20 cellular contexts compared by ENCODE assay signal in the genomic region with DNA sequence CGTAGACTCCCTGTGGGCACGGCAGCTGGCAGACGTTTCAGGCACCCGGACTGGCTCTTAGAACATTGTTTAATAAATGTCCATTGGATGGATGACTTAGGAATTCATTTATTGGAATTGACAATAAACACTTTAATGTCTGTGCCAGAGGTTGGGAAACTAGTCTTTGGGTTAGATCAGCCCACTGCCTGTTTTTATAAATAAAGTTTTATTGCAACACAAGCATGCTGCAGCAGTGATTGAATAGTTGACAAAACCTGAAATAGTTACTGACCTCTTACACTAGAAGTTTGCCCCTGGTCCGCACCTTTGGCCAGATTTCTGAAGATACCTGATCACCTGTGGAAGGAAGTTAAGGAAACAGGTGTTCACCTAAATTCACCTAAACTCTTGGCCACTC. TPM values are rescaled to one million over a fixed set of nuclear protein-coding genes. Genes with fewer than 3 reads are reported as not detected.
"Had no signal": no experiment of that assay in that cellular context is flagged by ENCODE, and none has a peak within 500 bp of the region (broad histone marks: within the 10 kb centered on the region; RNA-seq: fewer than 3 reads in every experiment).

No MANE protein-coding gene starts in this region.

- H3K27me3 ChIP-seq: ascending aorta, cardiac muscle cell, MG63 had no signal

- H3K36me3 ChIP-seq: ascending aorta, cardiac muscle cell, MG63 had no signal

- H3K4me3 Mint-ChIP-seq: activated CD4-positive, alpha-beta memory T cell treated with anti-CD3 and anti-CD28 coated beads, Interleukin-2, amount 10 ng/mL, durations not matched to agents 7 days and 5 days; activated CD4-positive, alpha-beta T cell treated with anti-CD3 and anti-CD28 coated beads for 36 hours had no signal

- H3K9me3 ChIP-seq: ascending aorta, MG63 had no signal

- FAIRE-seq: RCC 7860 had no signal

- H3K4me1 ChIP-seq: ascending aorta had no signal

- H3K27ac Mint-ChIP-seq: activated CD4-positive, alpha-beta memory T cell treated with anti-CD3 and anti-CD28 coated beads, Interleukin-2, amount 10 ng/mL, durations not matched to agents 7 days and 5 days; activated CD4-positive, alpha-beta T cell treated with anti-CD3 and anti-CD28 coated beads for 36 hours; activated CD8-positive, alpha-beta memory T cell treated with anti-CD3 and anti-CD28 coated beads, Interleukin-2, amount 10 ng/mL, durations not matched to agents 7 days and 5 days; activated naive CD4-positive, alpha-beta T cell treated with anti-CD3 and anti-CD28 coated beads, Interleukin-2, amount 50 U/mL, for 24 hours; activated naive CD8-positive, alpha-beta T cell treated with anti-CD3 and anti-CD28 coated beads, Interleukin-2, amount 10 ng/mL, durations not matched to agents 7 days and 5 days; activated T-cell treated with anti-CD3 and anti-CD28 coated beads, Interleukin-2, amount 50 U/mL, for 72 hours had no signal

- H3K9me3 Mint-ChIP-seq: activated CD4-positive, alpha-beta memory T cell treated with anti-CD3 and anti-CD28 coated beads, Interleukin-2, amount 10 ng/mL, durations not matched to agents 7 days and 5 days; activated naive CD4-positive, alpha-beta T cell treated with anti-CD3 and anti-CD28 coated beads, Interleukin-2, amount 50 U/mL, for 24 hours; activated naive CD8-positive, alpha-beta T cell treated with anti-CD3 and anti-CD28 coated beads, Interleukin-2, amount 10 ng/mL, durations not matched to agents 7 days and 5 days; activated T-cell treated with anti-CD3 and anti-CD28 coated beads, Interleukin-2, amount 50 U/mL, for 72 hours; activated T-helper 17 cell treated with anti-CD3 and anti-CD28 coated beads, Interleukin-2, amount 50 U/mL, for 72 hours; central memory CD8-positive, alpha-beta T cell had no signal

- H3K27ac ChIP-seq: ascending aorta, cardiac muscle cell, coronary artery, RWPE1 had no signal

- DNase-seq: activated gamma-delta T cell, NCI-H1417 treated with DMSO at 0.1 percent for 48 hours had no signal

- H3K27me3 Mint-ChIP-seq: activated T-helper 17 cell treated with anti-CD3 and anti-CD28 coated beads, Interleukin-2, amount 50 U/mL, for 72 hours had no signal

- H3K36me3 Mint-ChIP-seq: activated CD8-positive, alpha-beta memory T cell treated with anti-CD3 and anti-CD28 coated beads, Interleukin-2, amount 10 ng/mL, durations not matched to agents 7 days and 5 days; activated naive CD4-positive, alpha-beta T cell treated with anti-CD3 and anti-CD28 coated beads, Interleukin-2, amount 50 U/mL, for 24 hours; activated naive CD8-positive, alpha-beta T cell treated with anti-CD3 and anti-CD28 coated beads, Interleukin-2, amount 10 ng/mL, durations not matched to agents 7 days and 5 days had no signal

- H3K4me3 ChIP-seq: ascending aorta, cardiac muscle cell, coronary artery, MG63 had no signal

RNA-seq across cellular contexts. Expression of a gene that starts 51.6 kb away (rescaled TPM):
- total RNA-seq: activated CD4-positive, alpha-beta memory T cell treated with anti-CD3 and anti-CD28 coated beads, Interleukin-2, amount 10 ng/mL, durations not matched to agents 7 days and 5 days; activated CD4-positive, alpha-beta T cell treated with anti-CD3 and anti-CD28 coated beads for 36 hours; activated naive CD8-positive, alpha-beta T cell treated with anti-CD3 and anti-CD28 coated beads, Interleukin-2, amount 10 ng/mL, durations not matched to agents 7 days and 5 days; ascending aorta; cardiac muscle cell; Right ventricle myocardium inferior; SK-MEL-5; T-helper 2 cell treated with Interferon-gamma antibody and Interleukin-4, amounts not matched to agents 100 ng/mL and 5 ng/mL, for 36 hours had no signal
- polyA plus RNA-seq: adipose tissue, cardiac muscle cell had no signal
